ENCODE assay signal across 8 cellular contexts in genomic region chr6:5996701-5997419, GRCh38. TPM values are rescaled to one million over a fixed set of nuclear protein-coding genes. Genes with fewer than 3 reads are reported as not detected.
DNase-seq lines count a peak whose midpoint lies in the region; ATAC-seq, FAIRE-seq and TF ChIP-seq lines count a peak whose summit lies in the region.

No MANE protein-coding gene starts in this region.

- H3K27ac Mint-ChIP-seq in endodermal cell, result peak overlapping the region; percentile 39
- peak overlapping the region in 6 of 10 donors; percentile 13 to 72 (median 53) for H3K27ac Mint-ChIP-seq in naive thymus-derived CD8-positive, alpha-beta T cell

- POLR2A ChIA-PET in naive thymus-derived CD8-positive, alpha-beta T cell (lab: Charles Lee), result interaction anchor here (1.7 kb wide), 1 partner anchor 11 kb away, joined by 4 read pairs; no protein-coding TSS in a partner anchor

- peaks cover 5% of the 10 kb centered on the region for H3K9me3 Mint-ChIP-seq in endodermal cell
- peaks cover 0 to 27% (median 15%) of the 10 kb centered on the region in 9 donors for H3K9me3 Mint-ChIP-seq in naive thymus-derived CD8-positive, alpha-beta T cell

- no peak overlapping the region for H3K27ac ChIP-seq in cardiac muscle cell
- H3K27ac ChIP-seq in endodermal cell (ENCODE audit: low read depth, low read length), result peak overlapping the region; percentile 64

- TF ChIP-seq CTCF in cardiac muscle cell (IDR thresholded peaks at IDR 0.05; ENCODE audit: low read depth, low read length) (no peak), endodermal cell (conservative IDR thresholded peaks at IDR 0.05) (no peak)

- FAIRE-seq in H54 (lab: Jason Lieb, UNC), result no peak

- H3K4me3 ChIP-seq in cardiac muscle cell, result peak overlapping the region; percentile 29
- H3K4me3 ChIP-seq in endodermal cell (ENCODE audit: low read length), result peak overlapping the region; percentile 93

- H3K4me1 ChIP-seq in cardiac muscle cell (ENCODE audit: low read depth), result peaks cover 10% of the 10 kb centered on the region
- peaks cover 3% of the 10 kb centered on the region for H3K4me1 ChIP-seq in endodermal cell (ENCODE audit: control insufficient read depth, insufficient read depth, low read length)

- TF ChIP-seq POLR2A in H54 (IDR thresholded peaks at IDR 0.05; ENCODE audit: low read depth, low read length), result no peak

- peak; percentile 29 to 34 for ATAC-seq in naive thymus-derived CD8-positive, alpha-beta T cell
- ATAC-seq in GM19324 (IDR thresholded peaks at IDR 0.05; ENCODE audit: low FRiP score, unreplicated experiment) (no peak), HG03159 (IDR thresholded peaks at IDR 0.05; ENCODE audit: unreplicated experiment) (no peak)

- intact Hi-C loops in cardiac septum (cut with DNase I), result no loop called here

- H3K4me3 Mint-ChIP-seq in endodermal cell, result peak overlapping the region; percentile 63
- peak overlapping the region; percentile 83 to 95 (median 90) for H3K4me3 Mint-ChIP-seq in naive thymus-derived CD8-positive, alpha-beta T cell

- H3K36me3 ChIP-seq in cardiac muscle cell (no peaks in the 10 kb centered on the region), endodermal cell (ENCODE audit: control insufficient read depth, insufficient read depth, low read length) (no peaks in the 10 kb centered on the region)

- peaks cover 47% of the 10 kb centered on the region for H3K4me1 Mint-ChIP-seq in endodermal cell
- H3K4me1 Mint-ChIP-seq in naive thymus-derived CD8-positive, alpha-beta T cell, result peaks cover 43 to 74% (median 63%) of the 10 kb centered on the region in 4 donors

- H3K9me3 ChIP-seq in cardiac muscle cell (ENCODE audit: low read depth) (no peaks in the 10 kb centered on the region), endodermal cell (ENCODE audit: control insufficient read depth, low read length) (peaks cover 5% of the 10 kb centered on the region)

- H3K9ac ChIP-seq in endodermal cell (ENCODE audit: extremely low read depth, low read length, poor library complexity, severe bottlenecking), result no peak overlapping the region

- WGBS in endodermal cell (ENCODE audit: insufficient coverage in 1 of 2, insufficient read length in 1 of 2), 2 experiments, result 0 to 1% methylated on average over 25 to 47 of the region's 48 CpGs

- peaks cover 100% of the 10 kb centered on the region for H3K27me3 Mint-ChIP-seq in endodermal cell (ENCODE audit: insufficient read depth)
- H3K27me3 Mint-ChIP-seq in naive thymus-derived CD8-positive, alpha-beta T cell, result peaks cover 73 to 100% (median 86%) of the 10 kb centered on the region in 5 donors

- no peaks in the 10 kb centered on the region for H3K36me3 Mint-ChIP-seq in endodermal cell (ENCODE audit: low read depth)
- H3K36me3 Mint-ChIP-seq in naive thymus-derived CD8-positive, alpha-beta T cell, result peaks cover 4 to 30% (median 17%) of the 10 kb centered on the region in 3 donors

- DNase-seq in cardiac muscle cell (ENCODE audit: low read depth in 1 of 2, low spot score in 1 of 2) (peak in 1 of 2 donors; percentile 43), cardiac septum (ENCODE audit: low spot score) (no peak), SHP77 treated with DMSO at 0.1 percent for 48 hours (lab: John Stamatoyannopoulos, UW) (peak; percentile 12), endodermal cell (peak; percentile 75), H54 (ENCODE audit: insufficient read length, low spot score) (no peak)
- peak in 4 of 10 donors; percentile 11 to 43 (median 38) for DNase-seq in naive thymus-derived CD8-positive, alpha-beta T cell

- H3K27me3 ChIP-seq in cardiac muscle cell, result peaks cover 100% of the 10 kb centered on the region
- peaks cover 100% of the 10 kb centered on the region for H3K27me3 ChIP-seq in endodermal cell (ENCODE audit: control insufficient read depth, insufficient read depth, low read length, poor library complexity, severe bottlenecking)

RNA-seq across cellular contexts. Expression of gene NRN1, which starts 9.9 kb away (rescaled TPM):
- total RNA-seq in cardiac muscle cell (0.78 and 0.92 TPM in 2 replicates), cardiac septum (10.4 TPM), endodermal cell (under 1 TPM; 0.44 to 0.57 TPM)
- 0.26 and 0.69 TPM in 2 replicates for polyA plus RNA-seq in cardiac muscle cell
- 3.9 TPM for polyA plus RNA-seq in endodermal cell (2013, experiment 1 of 2)
- 2.8 TPM for polyA plus RNA-seq in endodermal cell (2013, experiment 2 of 2)
- total RNA-seq in naive thymus-derived CD8-positive, alpha-beta T cell, result under 1 TPM in 1 of 2 experiments, not detected in 1; 0.65 TPM
- polyA plus RNA-seq in naive thymus-derived CD8-positive, alpha-beta T cell, result under 1 TPM in 2 of 3 donors, not detected in 1; 0.11 to 0.13 TPM

Comparison
In these comparisons a context has a peak if more than half of its experiments do, and no peak if none do; other contexts are left out.
1. DNase-seq: peak in SHP77 treated with DMSO at 0.1 percent for 48 hours (single experiment) and endodermal cell (single experiment); none in cardiac septum (single experiment) and H54 (single experiment).
2. ATAC-seq: peak in naive thymus-derived CD8-positive, alpha-beta T cell (2 of 2); none in GM19324 (single experiment) and HG03159 (single experiment).